Comparison of ENCODE assay signal across 23 cellular contexts in genomic region chr3:172640751-172641150, GRCh38.
A peak's percentile ranks its signal among the peaks of the same experiment; 100 is the strongest.
DNase-seq lines count a peak whose midpoint lies in the region; ATAC-seq and TF ChIP-seq lines count a peak whose summit lies in the region.
"Had no signal": no experiment of that assay in that cellular context is flagged by ENCODE, and none has a peak within 500 bp of the region (broad histone marks: within the 10 kb centered on the region; RNA-seq: fewer than 3 reads in every experiment).

No MANE protein-coding gene starts in this region.

- no peaks in the 10 kb centered on the region for H3K27me3 ChIP-seq in SJSA1 (replicated peaks)
- H3K27me3 ChIP-seq in trophoblast cell (ENCODE audit: insufficient read depth, low read length), result no peaks in the 10 kb centered on the region
- H3K27me3 ChIP-seq: BE2C; BLaER1 treated with 17β-estradiol and CSF1 and Interleukin-3, amounts not matched to agents 10 nM and 100 nM had no signal

- TF ChIP-seq CTCF in HFFc6 (IDR thresholded peaks at IDR 0.05) (no peak), glutamatergic neuron (IDR thresholded peaks at IDR 0.05; ENCODE audit: partially characterized antibody, unreplicated experiment) (no peak)

- ATAC-seq in GM19328 (IDR thresholded peaks at IDR 0.05; ENCODE audit: unreplicated experiment) (no peak), GM18867 (IDR thresholded peaks at IDR 0.05; ENCODE audit: unreplicated experiment) (no peak)
- ATAC-seq: A549, GM23338, HCT116 had no signal

- no peak overlapping the region for H3K4ac ChIP-seq in trophoblast cell (ENCODE audit: low read depth, low read length)

- 0 out of 2 replicates have a peak overlapping the region, but pooled peaks have one; percentile 16 for H3K27ac Mint-ChIP-seq in HFFc6
- no peak overlapping the region for H3K27ac Mint-ChIP-seq in glutamatergic neuron (ENCODE audit: unreplicated experiment)
- H3K27ac Mint-ChIP-seq: CD4-positive, alpha-beta T cell; GM23338; H9 had no signal

- H3K4me3 ChIP-seq in SJSA1 (no peak overlapping the region), trophoblast cell (ENCODE audit: low read depth, low read length) (no peak overlapping the region)
- H3K4me3 ChIP-seq: A549; BLaER1 treated with 17β-estradiol and CSF1 and Interleukin-3, amounts not matched to agents 10 nM and 100 nM; GM23338 had no signal

- H2BK120ac ChIP-seq in trophoblast cell (ENCODE audit: insufficient read depth, low read length, poor library complexity), result no peak overlapping the region

- H3K27me3 Mint-ChIP-seq in HFFc6 (ENCODE audit: insufficient read depth) (peaks cover 2% of the 10 kb centered on the region), glutamatergic neuron (ENCODE audit: unreplicated experiment) (no peaks in the 10 kb centered on the region)
- H3K27me3 Mint-ChIP-seq: CD4-positive, alpha-beta T cell; CD8-positive, alpha-beta memory T cell had no signal

- H3K9ac ChIP-seq in trophoblast cell (ENCODE audit: low read length), result no peak overlapping the region
- H3K9ac ChIP-seq: BLaER1 treated with 17β-estradiol and CSF1 and Interleukin-3, amounts not matched to agents 10 nM and 100 nM had no signal

- WGBS in trophoblast cell (ENCODE audit: extremely low coverage, insufficient coverage, insufficient read length), result no CpG with 5 or more reads among the region's 5 CpGs

- H2BK5ac ChIP-seq in trophoblast cell (ENCODE audit: low read depth, low read length, poor library complexity), result no peak overlapping the region

- no peak overlapping the region for H4K8ac ChIP-seq in trophoblast cell (ENCODE audit: low read depth, low read length)

- H3K36me3 ChIP-seq in SJSA1 (peaks cover 41% of the 10 kb centered on the region), trophoblast cell (ENCODE audit: control insufficient read depth in 1 of 2, insufficient read depth in 2 of 2, low read length in 2 of 2) (no peaks in the 10 kb centered on the region)
- H3K36me3 ChIP-seq: BE2C had no signal

- no peaks in the 10 kb centered on the region for H3K79me2 ChIP-seq in trophoblast cell (ENCODE audit: control insufficient read depth, insufficient read depth, low read length, poor library complexity)

- no peaks in the 10 kb centered on the region for H3K9me3 Mint-ChIP-seq in HFFc6
- no peaks in the 10 kb centered on the region for H3K9me3 Mint-ChIP-seq in glutamatergic neuron (ENCODE audit: unreplicated experiment)
- H3K9me3 Mint-ChIP-seq: CD14-positive monocyte; CD4-positive, alpha-beta T cell; CD8-positive, alpha-beta memory T cell; GM23338; H9 had no signal

- no peak overlapping the region for H2AK5ac ChIP-seq in trophoblast cell (ENCODE audit: low read length)

- no peak overlapping the region for H2BK12ac ChIP-seq in trophoblast cell (ENCODE audit: low read length)

- no peak overlapping the region for H3K4me2 ChIP-seq in trophoblast cell (ENCODE audit: low read length)
- H3K4me2 ChIP-seq: A549; BLaER1 treated with 17β-estradiol and CSF1 and Interleukin-3, amounts not matched to agents 10 nM and 100 nM; GM23338 had no signal

- H3K4me1 Mint-ChIP-seq in HFFc6 (ENCODE audit: low read depth) (peaks cover 21% of the 10 kb centered on the region), glutamatergic neuron (ENCODE audit: low read depth, unreplicated experiment) (no peaks in the 10 kb centered on the region)
- H3K4me1 Mint-ChIP-seq: GM23338, H9 had no signal

- H3K4me3 Mint-ChIP-seq in HFFc6 (no peak overlapping the region), glutamatergic neuron (ENCODE audit: unreplicated experiment) (no peak overlapping the region)
- H3K4me3 Mint-ChIP-seq: CD14-positive monocyte; CD4-positive, alpha-beta T cell; CD8-positive, alpha-beta memory T cell; GM23338; H9 had no signal

- H3K14ac ChIP-seq in trophoblast cell (ENCODE audit: low read length), result no peak overlapping the region

- H3K23ac ChIP-seq in trophoblast cell (ENCODE audit: low read length), result no peak overlapping the region

- no peak overlapping the region for H4K12ac ChIP-seq in trophoblast cell (ENCODE audit: low read depth, low read length)

- H3K79me1 ChIP-seq in trophoblast cell (ENCODE audit: low read length), result no peaks in the 10 kb centered on the region

- no peak overlapping the region for H2AFZ ChIP-seq in trophoblast cell (ENCODE audit: insufficient read depth, low read length, poor library complexity)
- H2AFZ ChIP-seq: GM23338 had no signal

- H3K18ac ChIP-seq in trophoblast cell (ENCODE audit: low read length), result no peak overlapping the region

- DNase-seq in HFFc6 (no peak), SJSA1 (ENCODE audit: low read depth in 1 of 2, low spot score in 2 of 2) (peak; percentile 53 to 70), trophoblast cell (peak; percentile 38 to 49), glutamatergic neuron (no peak)
- DNase-seq: 8988T; ACHN; AML-193; BE2C; Calu3; CD4-positive, alpha-beta T cell; CD8-positive, alpha-beta memory T cell; DMS153; DND-41; EL; GF-D8; H9 had no signal

- H3K27ac ChIP-seq in SJSA1 (peak overlapping the region; percentile 84), trophoblast cell (ENCODE audit: low read depth, low read length) (no peak overlapping the region)
- H3K27ac ChIP-seq: A549; BLaER1 treated with 17β-estradiol and CSF1 and Interleukin-3, amounts not matched to agents 10 nM and 100 nM had no signal

- no peak overlapping the region for H4K91ac ChIP-seq in trophoblast cell (ENCODE audit: low read depth, low read length)

- H3K9me3 ChIP-seq in SJSA1 (replicated peaks) (no peaks in the 10 kb centered on the region), trophoblast cell (ENCODE audit: insufficient read depth, low read depth, low read length) (no peaks in the 10 kb centered on the region)
- H3K9me3 ChIP-seq: A549; BE2C; BLaER1 treated with 17β-estradiol and CSF1 and Interleukin-3, amounts not matched to agents 10 nM and 100 nM had no signal

- H3K4me1 ChIP-seq in SJSA1 (replicated peaks) (peaks cover 16% of the 10 kb centered on the region), trophoblast cell (ENCODE audit: control insufficient read depth in 1 of 2, insufficient read depth in 2 of 2, low read length in 2 of 2) (no peaks in the 10 kb centered on the region)
- H3K4me1 ChIP-seq: BE2C had no signal

- H3K36me3 Mint-ChIP-seq in HFFc6 (ENCODE audit: low read depth), result peaks cover 24% of the 10 kb centered on the region
- no peaks in the 10 kb centered on the region for H3K36me3 Mint-ChIP-seq in glutamatergic neuron (ENCODE audit: unreplicated experiment)

Comparison
In these comparisons a context has a peak if more than half of its experiments do, and no peak if none do; other contexts are left out.
1. DNase-seq: peak in SJSA1 (2 of 2) and trophoblast cell (2 of 2); none in HFFc6 (single experiment) and glutamatergic neuron (single experiment).